In genomic region chr16:29987371-29988085, GRCh38 we compare ENCODE assay signal across 25 cellular contexts. TPM values are rescaled to one million over a fixed set of nuclear protein-coding genes. Genes with fewer than 3 reads are reported as not detected.
DNase-seq lines count a peak whose midpoint lies in the region; ATAC-seq, FAIRE-seq and TF ChIP-seq lines count a peak whose summit lies in the region.
"Had no signal": no experiment of that assay in that cellular context is flagged by ENCODE, and none has a peak within 500 bp of the region (broad histone marks: within the 10 kb centered on the region; RNA-seq: fewer than 3 reads in every experiment).

No MANE protein-coding gene starts in this region.

- TF ChIP-seq EP300 in K562 (IDR thresholded peaks at IDR 0.05; ENCODE audit: low read length) = no peak
- TF ChIP-seq EP300 in upper lobe of left lung (IDR thresholded peaks at IDR 0.05) = no peak

- H3K4me3 Mint-ChIP-seq in activated T-helper 2 cell treated with anti-CD3 and anti-CD28 coated beads, Interferon-gamma antibody, Interleukin-2, Interleukin-4, amounts not matched to agents 10 μg/mL and 5 μg/mL and 100 μg/mL, durations not matched to agents 14 hours and 24 hours and 36 hours (ENCODE audit: low read depth) = no peak overlapping the region
- H3K4me3 Mint-ChIP-seq: H9, IgD-negative memory B cell had no signal

- intact Hi-C loops in K562 (cut with micrococcal nuclease) (no loop called here), lower lobe of right lung (cut with DNase I) (no loop called here)
- intact Hi-C loops in activated T-helper 2 cell treated with anti-CD3 and anti-CD28 coated beads, Interferon-gamma antibody, Interleukin-2, Interleukin-4, amounts not matched to agents 10 μg/mL and 5 μg/mL and 100 μg/mL, durations not matched to agents 14 hours and 24 hours and 36 hours (cut with micrococcal nuclease) = no loop called here

- no peaks in the 10 kb centered on the region for H3K4me1 Mint-ChIP-seq in activated T-helper 2 cell treated with anti-CD3 and anti-CD28 coated beads, Interferon-gamma antibody, Interleukin-2, Interleukin-4, amounts not matched to agents 10 μg/mL and 5 μg/mL and 100 μg/mL, durations not matched to agents 14 hours and 24 hours and 36 hours (ENCODE audit: low read depth)
- H3K4me1 Mint-ChIP-seq: CD14-positive monocyte, H9, IgD-negative memory B cell had no signal

- no TSS peak for BruUV-seq in K562 (replicated peaks; lab: Mats Ljungman, UMichigan)

- peaks cover 73% of the 10 kb centered on the region for H3K36me3 Mint-ChIP-seq in activated T-helper 2 cell treated with anti-CD3 and anti-CD28 coated beads, Interferon-gamma antibody, Interleukin-2, Interleukin-4, amounts not matched to agents 10 μg/mL and 5 μg/mL and 100 μg/mL, durations not matched to agents 14 hours and 24 hours and 36 hours (ENCODE audit: low read depth)

- WGBS in K562 (ENCODE audit: insufficient coverage, low coverage, missing lambda C conversion rate) = 91% methylated on average over 22 of the region's 35 CpGs
- WGBS in upper lobe of left lung, 2 donors = 95 to 96% methylated on average over 12 to 30 of the region's 35 CpGs

- POLR2A ChIA-PET in K562 (lab: Yijun Ruan, JAX) = interaction anchor here (0.5 to 2.1 kb wide), 2 partner anchors 13 to 28 kb away, joined by 4 to 14 read pairs; partner anchors contain the start of gene TAOK2

- peak overlapping the region in 1 of 2 experiments; percentile 31; a peak in 1 of 4 replicates for H3K9ac ChIP-seq in K562 (ENCODE audit: insufficient read depth in 1 of 2, low read depth in 2 of 2, low read length in 2 of 2)

- H4K20me1 ChIP-seq in K562 (replicated peaks; ENCODE audit: control insufficient read depth, insufficient read depth, low read length) = no peaks in the 10 kb centered on the region

- in situ Hi-C loops in K562 (cut with MboI) = no loop called here

- H3K27me3 Mint-ChIP-seq in activated T-helper 2 cell treated with anti-CD3 and anti-CD28 coated beads, Interferon-gamma antibody, Interleukin-2, Interleukin-4, amounts not matched to agents 10 μg/mL and 5 μg/mL and 100 μg/mL, durations not matched to agents 14 hours and 24 hours and 36 hours (ENCODE audit: low read depth) = no peaks in the 10 kb centered on the region
- H3K27me3 Mint-ChIP-seq: IgD-negative memory B cell had no signal

- no peak overlapping the region for H3K27ac Mint-ChIP-seq in activated T-helper 2 cell treated with anti-CD3 and anti-CD28 coated beads, Interferon-gamma antibody, Interleukin-2, Interleukin-4, amounts not matched to agents 10 μg/mL and 5 μg/mL and 100 μg/mL, durations not matched to agents 14 hours and 24 hours and 36 hours

- DNase-seq in H7 (peak; percentile 57), K562 (ENCODE audit: extremely low read depth in 1 of 4, low spot score in 3 of 4) (no peak), lower lobe of right lung (peak; percentile 39), upper lobe of left lung (peak in 1 of 2 donors; percentile 77), NCI-H82 treated with DMSO at 0.1 percent for 48 hours (lab: John Stamatoyannopoulos, UW; ENCODE audit: unreplicated experiment) (no peak), CD1c-positive myeloid dendritic cell (ENCODE audit: extremely low spot score) (no peak)
- no peak for DNase-seq in activated T-helper 2 cell treated with anti-CD3 and anti-CD28 coated beads, Interferon-gamma antibody, Interleukin-2, Interleukin-4, amounts not matched to agents 10 μg/mL and 5 μg/mL and 100 μg/mL, durations not matched to agents 14 hours and 24 hours and 36 hours (ENCODE audit: low spot score)
- DNase-seq: ACHN, DMS 273 treated with DMSO at 0.1 percent for 48 hours, DND-41, H9, MM.1S, NCI-H1092, NCI-H1436 treated with DMSO at 0.1 percent for 48 hours, NCI-H2029, NCI-H345, NCI-H524 treated with DMSO at 0.1 percent for 48 hours, PC-3, RPMI8226, SJCRH30 had no signal

- H3K9me1 ChIP-seq in K562 (ENCODE audit: control insufficient read depth, insufficient read depth, low read length) = no peaks in the 10 kb centered on the region

- no peak overlapping the region for H3K4me3 ChIP-seq in H7 (ENCODE audit: insufficient read depth, low read depth, low read length)
- H3K4me3 ChIP-seq in K562 = no peak overlapping the region
- peak overlapping the region; percentile 38 for H3K4me3 ChIP-seq in lower lobe of right lung
- H3K4me3 ChIP-seq in upper lobe of left lung = peak overlapping the region in 3 of 4 donors; percentile 14 to 40 (median 32)
- H3K4me3 ChIP-seq: SJCRH30 had no signal

- H3K9me3 ChIP-seq in K562 (replicated peaks; ENCODE audit: control insufficient read depth, insufficient read depth, low read depth, low read length) (no peaks in the 10 kb centered on the region), lower lobe of right lung (no peaks in the 10 kb centered on the region), upper lobe of left lung (no peaks in the 10 kb centered on the region)
- H3K9me3 ChIP-seq: SJCRH30 had no signal

- H3K27ac ChIP-seq in K562 (ENCODE audit: extremely low read depth, low read depth, low read length) (no peak overlapping the region), lower lobe of right lung (peak overlapping the region; percentile 65), upper lobe of left lung (peak overlapping the region; percentile 73 to 86 (median 80))
- H3K27ac ChIP-seq: HL-60, SJCRH30 had no signal

- H2AFZ ChIP-seq in K562 (ENCODE audit: low read depth, low read length) = no peak overlapping the region

- ATAC-seq in K562 (no peak), lower lobe of right lung (no peak), upper lobe of left lung (ENCODE audit: low FRiP score in 2 of 2) (no peak)
- ATAC-seq: PC-3 had no signal

- TF ChIP-seq RAD21 in K562 (CRISPR knock-in tag; conservative IDR thresholded peaks at IDR 0.05 in 1 of 2, IDR thresholded peaks at IDR 0.05 in 1 of 2) = no peak

- peaks cover 3 to 23% of the 10 kb centered on the region in 2 experiments; a peak in 3 of 5 replicates for H3K4me1 ChIP-seq in K562 (replicated peaks in 1 of 2; ENCODE audit: control insufficient read depth in 2 of 2, insufficient read depth in 2 of 2, low read length in 2 of 2)
- peaks cover 55% of the 10 kb centered on the region for H3K4me1 ChIP-seq in lower lobe of right lung
- peaks cover 4 to 79% (median 53%) of the 10 kb centered on the region in 4 donors for H3K4me1 ChIP-seq in upper lobe of left lung
- H3K4me1 ChIP-seq: SJCRH30 had no signal

- H3K27me3 ChIP-seq in H7 (ENCODE audit: control insufficient read depth, insufficient read depth, low read length) (no peaks in the 10 kb centered on the region), K562 (ENCODE audit: control insufficient read depth in 2 of 2, insufficient read depth in 2 of 2, low read length in 2 of 2) (no peaks in the 10 kb centered on the region), lower lobe of right lung (ENCODE audit: low read depth) (no peaks in the 10 kb centered on the region), upper lobe of left lung (no peaks in the 10 kb centered on the region)
- H3K27me3 ChIP-seq: SJCRH30 had no signal

- no peak for TF ChIP-seq CTCF in K562 (IDR thresholded peaks at IDR 0.05 in 2 of 3, conservative IDR thresholded peaks at IDR 0.05 in 1 of 3; ENCODE audit: insufficient read depth in 2 of 3, low read depth in 1 of 3, low read length in 3 of 3)
- TF ChIP-seq CTCF in lower lobe of right lung (IDR thresholded peaks at IDR 0.05) = no peak
- no peak for TF ChIP-seq CTCF in upper lobe of left lung (IDR thresholded peaks at IDR 0.05)

- TF ChIP-seq POLR2A in K562 (conservative IDR thresholded peaks at IDR 0.05) (no peak), upper lobe of left lung (IDR thresholded peaks at IDR 0.05) (no peak)

- no peaks in the 10 kb centered on the region for H3K9me3 Mint-ChIP-seq in activated T-helper 2 cell treated with anti-CD3 and anti-CD28 coated beads, Interferon-gamma antibody, Interleukin-2, Interleukin-4, amounts not matched to agents 10 μg/mL and 5 μg/mL and 100 μg/mL, durations not matched to agents 14 hours and 24 hours and 36 hours
- H3K9me3 Mint-ChIP-seq: H9, IgD-negative memory B cell had no signal

- no peak overlapping the region for H3K4me2 ChIP-seq in K562 (ENCODE audit: insufficient read depth, low read length)

- CTCF ChIA-PET in K562 (lab: Yijun Ruan, JAX; ENCODE audit: low intra/inter-chr PET ratio) = no interaction called here

- FAIRE-seq in K562 (lab: Jason Lieb, UNC) = no peak

- peaks cover 32% of the 10 kb centered on the region for H3K36me3 ChIP-seq in H7 (replicated peaks; ENCODE audit: control insufficient read depth, insufficient read depth, low read length)
- H3K36me3 ChIP-seq in K562 (ENCODE audit: control insufficient read depth, insufficient read depth, low read length) = peaks cover 99% of the 10 kb centered on the region; the same call in 2 of the 3 replicates
- H3K36me3 ChIP-seq in lower lobe of right lung = peaks cover 97% of the 10 kb centered on the region
- peaks cover 49 to 100% (median 87%) of the 10 kb centered on the region in 4 donors for H3K36me3 ChIP-seq in upper lobe of left lung

- H3K79me2 ChIP-seq in K562 (ENCODE audit: control insufficient read depth, insufficient read depth, low read length) = no peaks in the 10 kb centered on the region

RNA-seq across cellular contexts. Expression of gene HIRIP3, which starts 7.9 kb away (rescaled TPM):
- total RNA-seq in H7 (2014; rRNA removed; shearing (Covaris generic)) = 19.0 and 20.5 TPM in 2 replicates
- 4.5 and 8.9 TPM in 2 replicates for total RNA-seq in K562 (2011; cell fraction: chromatin; rRNA removed; ENCODE audit: low replicate concordance)
- total RNA-seq in K562 (2011; cell fraction: nucleolus; rRNA removed) = 8.7 and 12.5 TPM in 2 replicates
- total RNA-seq in K562 (2011; cell fraction: nucleoplasm; rRNA removed) = 7.2 and 10.7 TPM in 2 replicates
- 34.6 and 38.2 TPM in 2 replicates for total RNA-seq in K562 (2014; rRNA removed)
- 6.7 and 8.6 TPM in 2 replicates for total RNA-seq in K562 (2014; rRNA removed; fragmentation: Illumina TruSeq; extraction: Trizol)
- total RNA-seq in K562 (2015; rRNA removed; fragmentation: Illumina TruSeq; extraction: Trizol) = 16.9 and 18.2 TPM in 2 replicates
- total RNA-seq in K562 (2021) = 27.5 and 28.2 TPM in 2 replicates
- polyA plus RNA-seq in K562 (2011; rRNA removed) = 10.6 and 13.3 TPM in 2 replicates
- polyA plus RNA-seq in K562 (2011; cell fraction: cytosol; rRNA removed) = 12.9 and 25.4 TPM in 2 replicates
- 11.5 and 18.3 TPM in 2 replicates for polyA plus RNA-seq in K562 (2011; cell fraction: nucleus; rRNA removed)
- polyA plus RNA-seq in K562 (2012) = 26.2 and 27.2 TPM in 2 replicates
- 25.1 and 28.8 TPM in 2 replicates for polyA plus RNA-seq in K562 (2014; fragmentation: Illumina TruSeq; extraction: Trizol)
- 1 to 10 TPM; 3.3 to 5.6 TPM for polyA plus RNA-seq in K562 (2014; fragmentation: Nextera tagmentation; extraction: Ambion mirVana)
- polyA plus RNA-seq in K562 (2014; rRNA removed) = 27.3 and 38.0 TPM in 2 replicates
- polyA minus RNA-seq in K562 (2011; rRNA and poly(A)+ RNA removed) = 2.8 and 3.3 TPM in 2 replicates
- 8.1 and 11.4 TPM in 2 replicates for polyA minus RNA-seq in K562 (2011; cell fraction: cytosol; rRNA and poly(A)+ RNA removed)
- 6.7 and 9.0 TPM in 2 replicates for polyA minus RNA-seq in K562 (2011; cell fraction: nucleus; rRNA and poly(A)+ RNA removed)
- 22.1 TPM for total RNA-seq in lower lobe of right lung
- 10 to 100 TPM; 11.5 to 28.2 (median 25.0) TPM for total RNA-seq in upper lobe of left lung
- 40.3 and 40.7 TPM in 2 replicates for total RNA-seq in activated T-helper 2 cell treated with anti-CD3 and anti-CD28 coated beads, Interferon-gamma antibody, Interleukin-2, Interleukin-4, amounts not matched to agents 10 μg/mL and 5 μg/mL and 100 μg/mL, durations not matched to agents 14 hours and 24 hours and 36 hours

RNA-seq across cellular contexts. Expression of gene INO80E, which starts 8.5 kb away (rescaled TPM):
- 58.7 and 91.9 TPM in 2 replicates for total RNA-seq in H7 (2014; rRNA removed; shearing (Covaris generic))
- total RNA-seq in K562 (2011; cell fraction: chromatin; rRNA removed; ENCODE audit: low replicate concordance) = 24.7 and 53.3 TPM in 2 replicates
- 38.0 and 39.7 TPM in 2 replicates for total RNA-seq in K562 (2011; cell fraction: nucleolus; rRNA removed)
- total RNA-seq in K562 (2011; cell fraction: nucleoplasm; rRNA removed) = 35.7 and 40.2 TPM in 2 replicates
- total RNA-seq in K562 (2014; rRNA removed) (75.3 and 77.4 TPM in 2 replicates), K562 (2014; rRNA removed; fragmentation: Illumina TruSeq; extraction: Trizol) (28.5 and 30.9 TPM in 2 replicates), K562 (2015; rRNA removed; fragmentation: Illumina TruSeq; extraction: Trizol) (49.3 and 51.7 TPM in 2 replicates), K562 (2021) (73.3 and 88.6 TPM in 2 replicates), lower lobe of right lung (58.4 TPM), upper lobe of left lung (10 to 100 TPM; 29.5 to 82.8 (median 55.7) TPM)
- polyA plus RNA-seq in K562 (2011; rRNA removed) (22.8 and 23.4 TPM in 2 replicates), K562 (2014; fragmentation: Illumina TruSeq; extraction: Trizol) (102 and 107 TPM in 2 replicates), K562 (2014; fragmentation: Nextera tagmentation; extraction: Ambion mirVana) (under 1 TPM; 0.31 to 0.56 TPM), K562 (2014; rRNA removed) (71.2 and 75.1 TPM in 2 replicates)
- polyA plus RNA-seq in K562 (2011; cell fraction: cytosol; rRNA removed) = 21.9 and 35.3 TPM in 2 replicates
- 42.2 and 55.5 TPM in 2 replicates for polyA plus RNA-seq in K562 (2011; cell fraction: nucleus; rRNA removed)
- 59.8 and 63.9 TPM in 2 replicates for polyA plus RNA-seq in K562 (2012)
- polyA minus RNA-seq in K562 (2011; rRNA and poly(A)+ RNA removed) = 5.5 and 6.6 TPM in 2 replicates
- 11.0 and 17.1 TPM in 2 replicates for polyA minus RNA-seq in K562 (2011; cell fraction: cytosol; rRNA and poly(A)+ RNA removed)
- 12.3 and 14.2 TPM in 2 replicates for polyA minus RNA-seq in K562 (2011; cell fraction: nucleus; rRNA and poly(A)+ RNA removed)
- total RNA-seq in activated T-helper 2 cell treated with anti-CD3 and anti-CD28 coated beads, Interferon-gamma antibody, Interleukin-2, Interleukin-4, amounts not matched to agents 10 μg/mL and 5 μg/mL and 100 μg/mL, durations not matched to agents 14 hours and 24 hours and 36 hours = 112 and 119 TPM in 2 replicates

RNA-seq across cellular contexts. Expression of gene TAOK2, which starts 13.9 kb away (rescaled TPM):
- 39.9 and 41.3 TPM in 2 replicates for total RNA-seq in H7 (2014; rRNA removed; shearing (Covaris generic))
- total RNA-seq in K562 (2011; cell fraction: chromatin; rRNA removed; ENCODE audit: low replicate concordance) = 84.4 and 156 TPM in 2 replicates
- 84.5 and 93.2 TPM in 2 replicates for total RNA-seq in K562 (2011; cell fraction: nucleolus; rRNA removed)
- 82.3 and 98.5 TPM in 2 replicates for total RNA-seq in K562 (2011; cell fraction: nucleoplasm; rRNA removed)
- total RNA-seq in K562 (2014; rRNA removed) (29.3 and 33.3 TPM in 2 replicates), K562 (2014; rRNA removed; fragmentation: Illumina TruSeq; extraction: Trizol) (7.1 and 8.5 TPM in 2 replicates), K562 (2015; rRNA removed; fragmentation: Illumina TruSeq; extraction: Trizol) (20.1 and 21.7 TPM in 2 replicates), K562 (2021) (34.0 and 41.8 TPM in 2 replicates), lower lobe of right lung (66.2 TPM), upper lobe of left lung (100 to 1,000 TPM in 2 of 6 donors, 10 to 100 TPM in 4; 70.2 to 195 (median 81.5) TPM)
- polyA plus RNA-seq in K562 (2011; rRNA removed) (13.7 and 19.6 TPM in 2 replicates), K562 (2014; fragmentation: Illumina TruSeq; extraction: Trizol) (11.6 and 16.5 TPM in 2 replicates), K562 (2014; fragmentation: Nextera tagmentation; extraction: Ambion mirVana) (under 1 TPM; 0.10 to 0.11 TPM), K562 (2014; rRNA removed) (22.6 and 27.7 TPM in 2 replicates)
- 13.2 and 20.8 TPM in 2 replicates for polyA plus RNA-seq in K562 (2011; cell fraction: cytosol; rRNA removed)
- polyA plus RNA-seq in K562 (2011; cell fraction: nucleus; rRNA removed) = 76.1 and 109 TPM in 2 replicates
- polyA plus RNA-seq in K562 (2012) = 20.2 and 35.5 TPM in 2 replicates
- 12.5 and 15.8 TPM in 2 replicates for polyA minus RNA-seq in K562 (2011; rRNA and poly(A)+ RNA removed)
- polyA minus RNA-seq in K562 (2011; cell fraction: cytosol; rRNA and poly(A)+ RNA removed) = 15.7 and 17.3 TPM in 2 replicates
- 23.2 and 31.2 TPM in 2 replicates for polyA minus RNA-seq in K562 (2011; cell fraction: nucleus; rRNA and poly(A)+ RNA removed)
- total RNA-seq in activated T-helper 2 cell treated with anti-CD3 and anti-CD28 coated beads, Interferon-gamma antibody, Interleukin-2, Interleukin-4, amounts not matched to agents 10 μg/mL and 5 μg/mL and 100 μg/mL, durations not matched to agents 14 hours and 24 hours and 36 hours = 36.0 and 36.5 TPM in 2 replicates

RNA-seq across cellular contexts. Expression of gene DOC2A, which starts 23.3 kb away (rescaled TPM):
- 4.1 and 5.3 TPM in 2 replicates for total RNA-seq in H7 (2014; rRNA removed; shearing (Covaris generic))
- total RNA-seq in K562 (2011; cell fraction: chromatin; rRNA removed; ENCODE audit: low replicate concordance) = 1.4 and 2.0 TPM in 2 replicates
- 0.79 and 1.2 TPM in 2 replicates for total RNA-seq in K562 (2011; cell fraction: nucleolus; rRNA removed)
- 0.44 and 0.99 TPM in 2 replicates for total RNA-seq in K562 (2011; cell fraction: nucleoplasm; rRNA removed)
- total RNA-seq in K562 (2014; rRNA removed) (not detected in 2 replicates), K562 (2014; rRNA removed; fragmentation: Illumina TruSeq; extraction: Trizol) (0.07 and 0.22 TPM in 2 replicates), K562 (2015; rRNA removed; fragmentation: Illumina TruSeq; extraction: Trizol) (0.11 and 0.29 TPM in 2 replicates), K562 (2021) (0.38 and 0.47 TPM in 2 replicates), lower lobe of right lung (6.4 TPM), upper lobe of left lung (10 to 100 TPM in 1 of 6 donors, 1 to 10 TPM in 5; 1.2 to 11.0 (median 6.5) TPM)
- polyA plus RNA-seq in K562 (2011; rRNA removed) (0.31 and 0.79 TPM in 2 replicates), K562 (2014; fragmentation: Illumina TruSeq; extraction: Trizol) (0.21 and 0.27 TPM in 2 replicates), K562 (2014; fragmentation: Nextera tagmentation; extraction: Ambion mirVana) (under 1 TPM; 0.03 to 0.23 TPM), K562 (2014; rRNA removed) (0.36 and 2.6 TPM in 2 replicates)
- polyA plus RNA-seq in K562 (2011; cell fraction: cytosol; rRNA removed) = 0.55 and 1.5 TPM in 2 replicates
- 3.4 and 4.3 TPM in 2 replicates for polyA plus RNA-seq in K562 (2011; cell fraction: nucleus; rRNA removed)
- 0.70 and 0.80 TPM in 2 replicates for polyA plus RNA-seq in K562 (2012)
- polyA minus RNA-seq in K562 (2011; rRNA and poly(A)+ RNA removed) = 0.51 TPM in 1 of 2 replicates, not detected in the other
- polyA minus RNA-seq in K562 (2011; cell fraction: cytosol; rRNA and poly(A)+ RNA removed) = not detected in 2 replicates
- 0.13 and 0.67 TPM in 2 replicates for polyA minus RNA-seq in K562 (2011; cell fraction: nucleus; rRNA and poly(A)+ RNA removed)
- 0.87 and 1.2 TPM in 2 replicates for total RNA-seq in activated T-helper 2 cell treated with anti-CD3 and anti-CD28 coated beads, Interferon-gamma antibody, Interleukin-2, Interleukin-4, amounts not matched to agents 10 μg/mL and 5 μg/mL and 100 μg/mL, durations not matched to agents 14 hours and 24 hours and 36 hours
- total RNA-seq: G401, LHCN-M2, SJCRH30 had no signal
- polyA plus RNA-seq: IgD-negative memory B cell had no signal

RNA-seq across cellular contexts. Expression of gene TMEM219, which starts 25.6 kb away (rescaled TPM):
- 88.0 and 97.6 TPM in 2 replicates for total RNA-seq in H7 (2014; rRNA removed; shearing (Covaris generic))
- 34.9 and 76.7 TPM in 2 replicates for total RNA-seq in K562 (2011; cell fraction: chromatin; rRNA removed; ENCODE audit: low replicate concordance)
- total RNA-seq in K562 (2011; cell fraction: nucleolus; rRNA removed) = 63.2 and 73.7 TPM in 2 replicates
- 62.0 and 68.4 TPM in 2 replicates for total RNA-seq in K562 (2011; cell fraction: nucleoplasm; rRNA removed)
- 56.4 and 60.5 TPM in 2 replicates for total RNA-seq in K562 (2014; rRNA removed)
- total RNA-seq in K562 (2014; rRNA removed; fragmentation: Illumina TruSeq; extraction: Trizol) = 34.1 and 35.3 TPM in 2 replicates
- total RNA-seq in K562 (2015; rRNA removed; fragmentation: Illumina TruSeq; extraction: Trizol) = 46.4 and 46.8 TPM in 2 replicates
- 57.7 and 64.6 TPM in 2 replicates for total RNA-seq in K562 (2021)
- 55.5 and 85.5 TPM in 2 replicates for polyA plus RNA-seq in K562 (2011; rRNA removed)
- 120 and 121 TPM in 2 replicates for polyA plus RNA-seq in K562 (2011; cell fraction: cytosol; rRNA removed)
- 192 and 207 TPM in 2 replicates for polyA plus RNA-seq in K562 (2011; cell fraction: nucleus; rRNA removed)
- polyA plus RNA-seq in K562 (2012) = 68.1 and 168 TPM in 2 replicates
- polyA plus RNA-seq in K562 (2014; fragmentation: Illumina TruSeq; extraction: Trizol) = 41.5 and 48.3 TPM in 2 replicates
- polyA plus RNA-seq in K562 (2014; fragmentation: Nextera tagmentation; extraction: Ambion mirVana) = 10 to 100 TPM; 49.4 to 57.1 TPM
- polyA plus RNA-seq in K562 (2014; rRNA removed) = 62.8 and 74.4 TPM in 2 replicates
- 23.5 and 23.6 TPM in 2 replicates for polyA minus RNA-seq in K562 (2011; rRNA and poly(A)+ RNA removed)
- polyA minus RNA-seq in K562 (2011; cell fraction: cytosol; rRNA and poly(A)+ RNA removed) = 28.1 and 37.4 TPM in 2 replicates
- 24.4 and 32.1 TPM in 2 replicates for polyA minus RNA-seq in K562 (2011; cell fraction: nucleus; rRNA and poly(A)+ RNA removed)
- total RNA-seq in lower lobe of right lung = 148 TPM
- 100 to 1,000 TPM in 5 of 6 donors, 10 to 100 TPM in 1; 95.4 to 187 (median 139) TPM for total RNA-seq in upper lobe of left lung
- 52.1 and 59.0 TPM in 2 replicates for total RNA-seq in activated T-helper 2 cell treated with anti-CD3 and anti-CD28 coated beads, Interferon-gamma antibody, Interleukin-2, Interleukin-4, amounts not matched to agents 10 μg/mL and 5 μg/mL and 100 μg/mL, durations not matched to agents 14 hours and 24 hours and 36 hours

Comparison
In these comparisons a context has a peak if more than half of its experiments do, and no peak if none do; other contexts are left out.
1. DNase-seq: peak in H7 (single experiment) and lower lobe of right lung (single experiment); none in K562 (0 of 4), activated T-helper 2 cell treated with anti-CD3 and anti-CD28 coated beads, Interferon-gamma antibody, Interleukin-2, Interleukin-4, amounts not matched to agents 10 μg/mL and 5 μg/mL and 100 μg/mL, durations not matched to agents 14 hours and 24 hours and 36 hours (single experiment), NCI-H82 treated with DMSO at 0.1 percent for 48 hours (single experiment) and CD1c-positive myeloid dendritic cell (single experiment).
2. H3K4me3 ChIP-seq: peak in lower lobe of right lung (single experiment) and upper lobe of left lung (3 of 4); none in H7 (single experiment) and K562 (single experiment).